ENCODE assay signal across 11 cellular contexts in the genomic region with DNA sequence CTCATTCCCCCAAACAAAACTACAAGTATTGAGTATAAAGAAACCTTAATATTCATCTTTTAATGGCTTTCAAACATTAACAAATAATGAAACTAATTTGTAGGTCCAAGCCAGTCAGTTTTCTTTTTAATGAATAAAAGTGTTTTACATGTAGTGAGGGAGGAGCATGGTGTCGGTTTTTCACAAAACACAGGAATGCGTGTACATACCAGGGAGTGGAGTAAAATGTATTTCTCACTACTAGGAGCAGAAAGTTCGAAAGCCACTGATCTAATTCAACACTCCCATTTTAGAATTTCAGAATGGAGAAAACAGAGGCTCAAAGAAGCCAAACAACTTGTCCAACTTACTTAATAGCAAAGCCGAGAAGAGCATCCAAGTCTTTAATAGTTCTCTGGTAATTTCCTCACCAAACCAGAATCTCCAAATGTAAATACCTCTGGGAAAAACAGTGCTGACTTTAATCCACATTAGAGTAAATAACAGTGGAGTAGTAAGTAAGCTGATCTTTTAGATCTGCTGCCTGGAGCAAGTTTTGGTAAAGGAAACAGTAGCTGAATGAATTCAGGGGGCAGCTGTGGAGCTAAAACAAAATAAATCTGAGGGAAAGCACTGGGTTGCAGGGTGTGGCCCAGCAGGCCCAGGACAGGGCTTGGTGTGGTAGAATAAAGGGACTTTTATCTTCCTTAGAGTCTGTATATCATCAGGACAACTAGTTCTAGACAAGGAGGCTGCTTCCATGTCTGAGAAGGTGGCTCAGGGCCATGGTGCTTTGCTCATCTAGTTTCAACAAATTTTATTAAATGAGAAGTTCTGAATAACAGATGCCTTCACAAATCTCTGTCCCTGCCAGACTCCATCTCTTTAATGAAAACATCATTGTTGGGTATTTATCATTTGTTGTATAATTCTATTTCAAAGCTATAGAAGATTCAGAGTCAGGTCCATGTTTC. TPM values are rescaled to one million over a fixed set of nuclear protein-coding genes. Genes with fewer than 3 reads are reported as not detected.
DNase-seq lines count a peak whose midpoint lies in the region; ATAC-seq and TF ChIP-seq lines count a peak whose summit lies in the region.
"Had no signal": no experiment of that assay in that cellular context is flagged by ENCODE, and none has a peak within 500 bp of the region (broad histone marks: within the 10 kb centered on the region; RNA-seq: fewer than 3 reads in every experiment).

No MANE protein-coding gene starts in this region.

- H3K9me3 ChIP-seq in right atrium auricular region: no peaks in the 10 kb centered on the region
- no peaks in the 10 kb centered on the region for H3K9me3 ChIP-seq in stomach
- H3K9me3 ChIP-seq: ovary had no signal

- no peaks in the 10 kb centered on the region for H3K27me3 Mint-ChIP-seq in activated naive CD8-positive, alpha-beta T cell treated with anti-CD3 and anti-CD28 coated beads, Interleukin-2, amount 50 U/mL, for 24 hours
- H3K27me3 Mint-ChIP-seq: activated naive CD4-positive, alpha-beta T cell treated with anti-CD3 and anti-CD28 coated beads, Interleukin-2, amount 10 ng/mL, durations not matched to agents 7 days and 5 days had no signal

- intact Hi-C loops in stomach (cut with DNase I; ENCODE audit: low total_unique reads): no loop called here

- no peak for ATAC-seq in activated naive CD8-positive, alpha-beta T cell treated with anti-CD3 and anti-CD28 coated beads, Interleukin-2, amount 50 U/mL, for 24 hours
- ATAC-seq in HG03469 (IDR thresholded peaks at IDR 0.05; ENCODE audit: unreplicated experiment) (no peak), HG03354 (IDR thresholded peaks at IDR 0.05; ENCODE audit: poor library complexity, severe bottlenecking, unreplicated experiment) (no peak)
- ATAC-seq: foreskin keratinocyte had no signal

- peaks cover 90% of the 10 kb centered on the region for H3K4me1 Mint-ChIP-seq in activated naive CD8-positive, alpha-beta T cell treated with anti-CD3 and anti-CD28 coated beads, Interleukin-2, amount 50 U/mL, for 24 hours

- H3K36me3 ChIP-seq in H7 (replicated peaks; ENCODE audit: control insufficient read depth, insufficient read depth, low read length): peaks cover 4% of the 10 kb centered on the region
- no peaks in the 10 kb centered on the region for H3K36me3 ChIP-seq in right atrium auricular region
- peaks cover 0 to 6% (median 4%) of the 10 kb centered on the region in 4 donors for H3K36me3 ChIP-seq in stomach
- H3K36me3 ChIP-seq: ovary had no signal

- 14 to 31% (median 18%) methylated on average over 4 of the region's 4 CpGs for WGBS in stomach, 5 donors

- H3K9me3 Mint-ChIP-seq in activated naive CD8-positive, alpha-beta T cell treated with anti-CD3 and anti-CD28 coated beads, Interleukin-2, amount 50 U/mL, for 24 hours: no peaks in the 10 kb centered on the region
- H3K9me3 Mint-ChIP-seq: activated naive CD4-positive, alpha-beta T cell treated with anti-CD3 and anti-CD28 coated beads, Interleukin-2, amount 10 ng/mL, durations not matched to agents 7 days and 5 days had no signal

- H3K27ac Mint-ChIP-seq in activated naive CD8-positive, alpha-beta T cell treated with anti-CD3 and anti-CD28 coated beads, Interleukin-2, amount 50 U/mL, for 24 hours: peak overlapping the region; percentile 67
- H3K27ac Mint-ChIP-seq: activated naive CD4-positive, alpha-beta T cell treated with anti-CD3 and anti-CD28 coated beads, Interleukin-2, amount 10 ng/mL, durations not matched to agents 7 days and 5 days had no signal

- no peak for TF ChIP-seq CTCF in right atrium auricular region (IDR thresholded peaks at IDR 0.05)
- TF ChIP-seq CTCF in stomach (IDR thresholded peaks at IDR 0.05): no peak

- H3K4me3 ChIP-seq in H7 (ENCODE audit: insufficient read depth, low read depth, low read length) (no peak overlapping the region), right atrium auricular region (no peak overlapping the region), stomach (no peak overlapping the region)
- H3K4me3 ChIP-seq: ovary had no signal

- no peaks in the 10 kb centered on the region for H3K27me3 ChIP-seq in H7 (ENCODE audit: control insufficient read depth, insufficient read depth, low read length)
- H3K27me3 ChIP-seq in right atrium auricular region: no peaks in the 10 kb centered on the region
- H3K27me3 ChIP-seq in stomach: no peaks in the 10 kb centered on the region
- H3K27me3 ChIP-seq: foreskin keratinocyte, ovary had no signal

- H3K4me3 Mint-ChIP-seq in activated naive CD8-positive, alpha-beta T cell treated with anti-CD3 and anti-CD28 coated beads, Interleukin-2, amount 50 U/mL, for 24 hours: no peak overlapping the region
- H3K4me3 Mint-ChIP-seq: activated naive CD4-positive, alpha-beta T cell treated with anti-CD3 and anti-CD28 coated beads, Interleukin-2, amount 10 ng/mL, durations not matched to agents 7 days and 5 days had no signal

- DNase-seq in H7: peak; percentile 3
- no peak for DNase-seq in activated naive CD8-positive, alpha-beta T cell treated with anti-CD3 and anti-CD28 coated beads, Interleukin-2, amount 50 U/mL, for 24 hours
- DNase-seq in right atrium auricular region (ENCODE audit: low spot score): peak; percentile 70
- no peak for DNase-seq in stomach
- DNase-seq in NCI-H345 (lab: John Stamatoyannopoulos, UW): no peak
- DNase-seq: activated naive CD4-positive, alpha-beta T cell treated with anti-CD3 and anti-CD28 coated beads, Interleukin-2, amount 10 ng/mL, durations not matched to agents 7 days and 5 days; foreskin keratinocyte; NCI-H2029 treated with DMSO at 0.1 percent for 48 hours; ovary had no signal

- H3K36me3 Mint-ChIP-seq in activated naive CD8-positive, alpha-beta T cell treated with anti-CD3 and anti-CD28 coated beads, Interleukin-2, amount 50 U/mL, for 24 hours (ENCODE audit: low read depth): peaks cover 42% of the 10 kb centered on the region

- TF ChIP-seq POLR2A in stomach (IDR thresholded peaks at IDR 0.05): no peak

- H3K27ac ChIP-seq in right atrium auricular region: peak overlapping the region; percentile 28 to 74
- peak overlapping the region; percentile 30 to 61 (median 54) for H3K27ac ChIP-seq in stomach
- H3K27ac ChIP-seq: foreskin keratinocyte, ovary had no signal

- no peak for TF ChIP-seq EP300 in stomach (IDR thresholded peaks at IDR 0.05)

- H3K4me1 ChIP-seq in right atrium auricular region (peaks cover 0 to 73% of the 10 kb centered on the region in 2 donors), stomach (peaks cover 51 to 94% (median 77%) of the 10 kb centered on the region in 4 donors)

RNA-seq across cellular contexts. Expression of a gene that starts 7.8 kb away (rescaled TPM):
- 107 and 138 TPM in 2 replicates for total RNA-seq in H7 (2014; rRNA removed; shearing (Covaris generic))
- total RNA-seq in right atrium auricular region (10 to 100 TPM; 60.9 to 69.2 TPM), stomach (100 to 1,000 TPM in 1 of 5 donors, 10 to 100 TPM in 4; 34.4 to 112 (median 65.2) TPM)
- 10 to 100 TPM; 53.1 to 80.5 (median 72.2) TPM for polyA plus RNA-seq in stomach

Comparison
In these comparisons a context has a peak if more than half of its experiments do, and no peak if none do; other contexts are left out.
1. DNase-seq: peak in H7 (single experiment) and right atrium auricular region (single experiment); none in activated naive CD8-positive, alpha-beta T cell treated with anti-CD3 and anti-CD28 coated beads, Interleukin-2, amount 50 U/mL, for 24 hours (single experiment), stomach (single experiment) and NCI-H345 (single experiment).